Comparison of ENCODE assay signal across 9 cellular contexts in the genomic region with DNA sequence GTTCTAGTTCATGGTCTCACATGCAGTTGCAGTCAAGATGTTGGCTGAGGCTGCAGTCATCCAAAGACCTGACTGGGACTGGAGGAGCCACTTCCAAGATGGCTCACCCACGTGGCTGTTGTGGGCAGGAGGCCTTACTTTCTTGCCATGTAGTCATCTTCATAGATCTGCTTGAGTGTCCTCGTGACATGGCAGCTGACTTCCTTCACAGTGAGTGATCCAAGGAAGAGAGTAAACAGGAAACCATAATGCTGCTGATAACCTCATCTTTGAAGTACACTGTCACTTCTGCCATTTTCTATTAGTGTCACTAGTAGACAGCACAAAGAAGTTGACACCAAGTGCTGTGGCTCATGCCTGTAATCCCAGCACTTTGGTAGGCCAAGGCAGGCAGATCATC. TPM values are rescaled to one million over a fixed set of nuclear protein-coding genes. Genes with fewer than 3 reads are reported as not detected.
DNase-seq lines count a peak whose midpoint lies in the region; ATAC-seq and TF ChIP-seq lines count a peak whose summit lies in the region.
"Had no signal": no experiment of that assay in that cellular context is flagged by ENCODE, and none has a peak within 500 bp of the region (broad histone marks: within the 10 kb centered on the region; RNA-seq: fewer than 3 reads in every experiment).

No MANE protein-coding gene starts in this region.

- POLR2A ChIA-PET in A673 (lab: Charles Lee; ENCODE audit: low non-redundant PET), result no interaction called here

- H3K4me1 ChIP-seq in DOHH2 (ENCODE audit: control insufficient read depth, low read length) (peaks cover 45% of the 10 kb centered on the region), A673 (ENCODE audit: insufficient read depth, low read length, poor library complexity, severe bottlenecking) (no peaks in the 10 kb centered on the region)

- CTCF ChIA-PET in A673 (lab: Charles Lee), result interaction anchor here (0.6 kb wide), 1 partner anchor 13 kb away, joined by 3 read pairs; no protein-coding TSS in a partner anchor

- H3K79me2 ChIP-seq in DOHH2 (ENCODE audit: control insufficient read depth, low read length), result no peaks in the 10 kb centered on the region

- peak; percentile 43 for ATAC-seq in HG02588 (IDR thresholded peaks at IDR 0.05; ENCODE audit: unreplicated experiment)

- DNase-seq in T-helper 9 cell, result peak; percentile 25
- peak; percentile 28 for DNase-seq in kidney tubule cell (ENCODE audit: low spot score)
- DNase-seq in MG63, result no peak
- DNase-seq in NCI-H345 treated with DMSO at 0.1 percent for 48 hours (lab: John Stamatoyannopoulos, UW; ENCODE audit: unreplicated experiment), result no peak
- no peak for DNase-seq in A673 (ENCODE audit: low spot score)
- DNase-seq in GM03348 (ENCODE audit: low spot score), result no peak

- peaks cover 11% of the 10 kb centered on the region for H3F3A ChIP-seq in DOHH2 (ENCODE audit: control insufficient read depth, insufficient read depth)

- no peak for TF ChIP-seq CTCF in DOHH2 (IDR thresholded peaks at IDR 0.05; ENCODE audit: low read depth, low read length, poor library complexity, severe bottlenecking)
- TF ChIP-seq CTCF in A673 (conservative IDR thresholded peaks at IDR 0.05; ENCODE audit: low read depth, low read length), result no peak

- H3K9me2 ChIP-seq in DOHH2 (replicated peaks; ENCODE audit: control insufficient read depth, low read length), result no peaks in the 10 kb centered on the region

- H3K27ac ChIP-seq in DOHH2 (ENCODE audit: low read depth, low read length) (peak overlapping the region; percentile 29), A673 (ENCODE audit: low read depth, low read length, poor library complexity, severe bottlenecking) (no peak overlapping the region)
- H3K27ac ChIP-seq: SK-N-MC had no signal

- no peaks in the 10 kb centered on the region for H3K36me3 ChIP-seq in DOHH2 (ENCODE audit: control insufficient read depth, low read length)
- H3K36me3 ChIP-seq in MG63, result no peaks in the 10 kb centered on the region
- no peaks in the 10 kb centered on the region for H3K36me3 ChIP-seq in A673 (ENCODE audit: insufficient read depth, low read length, poor library complexity, severe bottlenecking)

- no peaks in the 10 kb centered on the region for H4K20me1 ChIP-seq in DOHH2 (ENCODE audit: control insufficient read depth, insufficient read depth, low read depth, low read length)

- H3K9me3 ChIP-seq in DOHH2 (ENCODE audit: control insufficient read depth, insufficient read depth, low read length) (no peaks in the 10 kb centered on the region), MG63 (no peaks in the 10 kb centered on the region), A673 (ENCODE audit: low read depth, low read length, poor library complexity, severe bottlenecking) (no peaks in the 10 kb centered on the region)

- no peaks in the 10 kb centered on the region for H3K27me3 ChIP-seq in DOHH2 (ENCODE audit: control insufficient read depth, low read length)
- no peaks in the 10 kb centered on the region for H3K27me3 ChIP-seq in MG63
- no peaks in the 10 kb centered on the region for H3K27me3 ChIP-seq in A673 (replicated peaks; ENCODE audit: insufficient read depth, low read depth, low read length, poor library complexity)

- no TSS peak for BruUV-seq in A673 (replicated peaks; lab: Mats Ljungman, UMichigan)

- H3K4me3 ChIP-seq in DOHH2 (ENCODE audit: low read length) (peak overlapping the region; percentile 13), MG63 (no peak overlapping the region), A673 (ENCODE audit: low read depth, low read length, poor library complexity, severe bottlenecking) (no peak overlapping the region)
- H3K4me3 ChIP-seq: SK-N-MC had no signal

- H3K4me2 ChIP-seq in DOHH2 (ENCODE audit: low read length), result peak overlapping the region; percentile 46

- intact Hi-C loops in A673 (cut with micrococcal nuclease; ENCODE audit: unreplicated experiment), result no loop called here

RNA-seq across cellular contexts. Expression of a gene that starts 40.1 kb away (rescaled TPM):
- total RNA-seq in MG63 (2014; rRNA removed; shearing (Covaris generic); ENCODE audit: low replicate concordance), result 11.4 and 19.5 TPM in 2 replicates
- 66.7 and 68.9 TPM in 2 replicates for total RNA-seq in A673 (2021)

Comparison
In these comparisons a context has a peak if more than half of its experiments do, and no peak if none do; other contexts are left out.
1. DNase-seq: peak in T-helper 9 cell (single experiment) and kidney tubule cell (single experiment); none in MG63 (single experiment), NCI-H345 treated with DMSO at 0.1 percent for 48 hours (single experiment), A673 (single experiment) and GM03348 (single experiment).